1 cellular context compared by ENCODE assay signal in the genomic region with DNA sequence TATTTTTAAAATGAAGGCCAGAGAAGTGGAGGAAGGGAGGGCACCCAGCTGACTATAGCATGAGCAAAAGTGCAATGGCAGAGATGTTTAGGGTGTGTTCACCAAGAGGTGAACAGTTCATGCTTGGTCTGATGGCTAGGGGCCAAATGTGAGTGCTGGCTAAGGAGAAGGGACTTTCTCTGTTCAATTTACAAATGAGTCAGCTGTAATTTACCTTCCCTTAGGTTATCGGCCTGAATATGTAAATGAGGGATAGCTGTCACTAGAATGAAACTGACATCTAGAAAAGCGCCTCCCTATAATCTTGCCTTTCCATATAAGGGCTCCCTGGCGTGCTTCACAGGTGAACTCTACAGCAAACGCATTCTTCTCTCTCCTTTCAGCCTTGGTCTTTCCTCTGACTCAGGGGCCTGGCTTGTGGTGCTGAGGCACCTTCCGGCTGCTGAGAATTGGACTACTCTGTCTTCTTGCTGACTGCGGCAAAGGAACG.
TF ChIP-seq lines count a peak whose summit lies in the region.

No MANE protein-coding gene starts in this region.

TF ChIP-seq in K562, 482 proteins besides CTCF, POLR2A, EP300 and RAD21 (continued from another document and continues in another):
- TF ChIP-seq, protein P1, sequence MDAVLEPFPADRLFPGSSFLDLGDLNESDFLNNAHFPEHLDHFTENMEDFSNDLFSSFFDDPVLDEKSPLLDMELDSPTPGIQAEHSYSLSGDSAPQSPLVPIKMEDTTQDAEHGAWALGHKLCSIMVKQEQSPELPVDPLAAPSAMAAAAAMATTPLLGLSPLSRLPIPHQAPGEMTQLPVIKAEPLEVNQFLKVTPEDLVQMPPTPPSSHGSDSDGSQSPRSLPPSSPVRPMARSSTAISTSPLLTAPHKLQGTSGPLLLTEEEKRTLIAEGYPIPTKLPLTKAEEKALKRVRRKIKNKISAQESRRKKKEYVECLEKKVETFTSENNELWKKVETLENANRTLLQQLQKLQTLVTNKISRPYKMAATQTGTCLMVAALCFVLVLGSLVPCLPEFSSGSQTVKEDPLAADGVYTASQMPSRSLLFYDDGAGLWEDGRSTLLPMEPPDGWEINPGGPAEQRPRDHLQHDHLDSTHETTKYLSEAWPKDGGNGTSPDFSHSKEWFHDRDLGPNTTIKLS (IDR thresholded peaks at IDR 0.05; ENCODE audit: borderline replicate concordance, low read depth), result no peak
- TF ChIP-seq, protein P2, sequence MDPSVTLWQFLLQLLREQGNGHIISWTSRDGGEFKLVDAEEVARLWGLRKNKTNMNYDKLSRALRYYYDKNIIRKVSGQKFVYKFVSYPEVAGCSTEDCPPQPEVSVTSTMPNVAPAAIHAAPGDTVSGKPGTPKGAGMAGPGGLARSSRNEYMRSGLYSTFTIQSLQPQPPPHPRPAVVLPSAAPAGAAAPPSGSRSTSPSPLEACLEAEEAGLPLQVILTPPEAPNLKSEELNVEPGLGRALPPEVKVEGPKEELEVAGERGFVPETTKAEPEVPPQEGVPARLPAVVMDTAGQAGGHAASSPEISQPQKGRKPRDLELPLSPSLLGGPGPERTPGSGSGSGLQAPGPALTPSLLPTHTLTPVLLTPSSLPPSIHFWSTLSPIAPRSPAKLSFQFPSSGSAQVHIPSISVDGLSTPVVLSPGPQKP (CRISPR knock-in tag; IDR thresholded peaks at IDR 0.05), result no peak
- no peak for TF ChIP-seq SRSF3 (IDR thresholded peaks at IDR 0.05; ENCODE audit: insufficient read depth, low read length)
- peak; percentile 83 for TF ChIP-seq FOSL1 (tag; conservative IDR thresholded peaks at IDR 0.05)
- no peak for TF ChIP-seq CBX5 (IDR thresholded peaks at IDR 0.05; ENCODE audit: borderline replicate concordance, low read depth)
- no peak for TF ChIP-seq SMAD4 (CRISPR knock-in tag; conservative IDR thresholded peaks at IDR 0.05)
- TF ChIP-seq RNF2 (IDR thresholded peaks at IDR 0.05), result no peak
- no peak for TF ChIP-seq ZNF778 (CRISPR knock-in tag; IDR thresholded peaks at IDR 0.05)
- TF ChIP-seq, protein P3, sequence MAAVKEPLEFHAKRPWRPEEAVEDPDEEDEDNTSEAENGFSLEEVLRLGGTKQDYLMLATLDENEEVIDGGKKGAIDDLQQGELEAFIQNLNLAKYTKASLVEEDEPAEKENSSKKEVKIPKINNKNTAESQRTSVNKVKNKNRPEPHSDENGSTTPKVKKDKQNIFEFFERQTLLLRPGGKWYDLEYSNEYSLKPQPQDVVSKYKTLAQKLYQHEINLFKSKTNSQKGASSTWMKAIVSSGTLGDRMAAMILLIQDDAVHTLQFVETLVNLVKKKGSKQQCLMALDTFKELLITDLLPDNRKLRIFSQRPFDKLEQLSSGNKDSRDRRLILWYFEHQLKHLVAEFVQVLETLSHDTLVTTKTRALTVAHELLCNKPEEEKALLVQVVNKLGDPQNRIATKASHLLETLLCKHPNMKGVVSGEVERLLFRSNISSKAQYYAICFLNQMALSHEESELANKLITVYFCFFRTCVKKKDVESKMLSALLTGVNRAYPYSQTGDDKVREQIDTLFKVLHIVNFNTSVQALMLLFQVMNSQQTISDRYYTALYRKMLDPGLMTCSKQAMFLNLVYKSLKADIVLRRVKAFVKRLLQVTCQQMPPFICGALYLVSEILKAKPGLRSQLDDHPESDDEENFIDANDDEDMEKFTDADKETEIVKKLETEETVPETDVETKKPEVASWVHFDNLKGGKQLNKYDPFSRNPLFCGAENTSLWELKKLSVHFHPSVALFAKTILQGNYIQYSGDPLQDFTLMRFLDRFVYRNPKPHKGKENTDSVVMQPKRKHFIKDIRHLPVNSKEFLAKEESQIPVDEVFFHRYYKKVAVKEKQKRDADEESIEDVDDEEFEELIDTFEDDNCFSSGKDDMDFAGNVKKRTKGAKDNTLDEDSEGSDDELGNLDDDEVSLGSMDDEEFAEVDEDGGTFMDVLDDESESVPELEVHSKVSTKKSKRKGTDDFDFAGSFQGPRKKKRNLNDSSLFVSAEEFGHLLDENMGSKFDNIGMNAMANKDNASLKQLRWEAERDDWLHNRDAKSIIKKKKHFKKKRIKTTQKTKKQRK (IDR thresholded peaks at IDR 0.05; ENCODE audit: borderline replicate concordance, low read depth, low read length), result no peak
- TF ChIP-seq, protein P4, sequence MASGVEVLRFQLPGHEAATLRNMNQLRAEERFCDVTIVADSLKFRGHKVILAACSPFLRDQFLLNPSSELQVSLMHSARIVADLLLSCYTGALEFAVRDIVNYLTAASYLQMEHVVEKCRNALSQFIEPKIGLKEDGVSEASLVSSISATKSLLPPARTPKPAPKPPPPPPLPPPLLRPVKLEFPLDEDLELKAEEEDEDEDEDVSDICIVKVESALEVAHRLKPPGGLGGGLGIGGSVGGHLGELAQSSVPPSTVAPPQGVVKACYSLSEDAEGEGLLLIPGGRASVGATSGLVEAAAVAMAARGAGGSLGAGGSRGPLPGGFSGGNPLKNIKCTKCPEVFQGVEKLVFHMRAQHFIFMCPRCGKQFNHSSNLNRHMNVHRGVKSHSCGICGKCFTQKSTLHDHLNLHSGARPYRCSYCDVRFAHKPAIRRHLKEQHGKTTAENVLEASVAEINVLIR (CRISPR knock-in tag; IDR thresholded peaks at IDR 0.05), result no peak
- TF ChIP-seq NELFE (IDR thresholded peaks at IDR 0.05; ENCODE audit: insufficient read depth, insufficient read length), result no peak
- TF ChIP-seq, protein P5, sequence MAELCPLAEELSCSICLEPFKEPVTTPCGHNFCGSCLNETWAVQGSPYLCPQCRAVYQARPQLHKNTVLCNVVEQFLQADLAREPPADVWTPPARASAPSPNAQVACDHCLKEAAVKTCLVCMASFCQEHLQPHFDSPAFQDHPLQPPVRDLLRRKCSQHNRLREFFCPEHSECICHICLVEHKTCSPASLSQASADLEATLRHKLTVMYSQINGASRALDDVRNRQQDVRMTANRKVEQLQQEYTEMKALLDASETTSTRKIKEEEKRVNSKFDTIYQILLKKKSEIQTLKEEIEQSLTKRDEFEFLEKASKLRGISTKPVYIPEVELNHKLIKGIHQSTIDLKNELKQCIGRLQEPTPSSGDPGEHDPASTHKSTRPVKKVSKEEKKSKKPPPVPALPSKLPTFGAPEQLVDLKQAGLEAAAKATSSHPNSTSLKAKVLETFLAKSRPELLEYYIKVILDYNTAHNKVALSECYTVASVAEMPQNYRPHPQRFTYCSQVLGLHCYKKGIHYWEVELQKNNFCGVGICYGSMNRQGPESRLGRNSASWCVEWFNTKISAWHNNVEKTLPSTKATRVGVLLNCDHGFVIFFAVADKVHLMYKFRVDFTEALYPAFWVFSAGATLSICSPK (IDR thresholded peaks at IDR 0.05; ENCODE audit: borderline replicate concordance), result no peak
- TF ChIP-seq ZFP1 (CRISPR knock-in tag; IDR thresholded peaks at IDR 0.05), result no peak
- TF ChIP-seq BCOR (IDR thresholded peaks at IDR 0.05), result no peak
- TF ChIP-seq ZC3H11A (IDR thresholded peaks at IDR 0.05; ENCODE audit: low read depth, low read length), result no peak
- TF ChIP-seq RBM39 (optimal IDR thresholded peaks at IDR 0.05; ENCODE audit: low read depth, low read length), result no peak
- TF ChIP-seq PHF21A (IDR thresholded peaks at IDR 0.05; ENCODE audit: borderline replicate concordance, low read depth), result no peak
- TF ChIP-seq, protein P6, sequence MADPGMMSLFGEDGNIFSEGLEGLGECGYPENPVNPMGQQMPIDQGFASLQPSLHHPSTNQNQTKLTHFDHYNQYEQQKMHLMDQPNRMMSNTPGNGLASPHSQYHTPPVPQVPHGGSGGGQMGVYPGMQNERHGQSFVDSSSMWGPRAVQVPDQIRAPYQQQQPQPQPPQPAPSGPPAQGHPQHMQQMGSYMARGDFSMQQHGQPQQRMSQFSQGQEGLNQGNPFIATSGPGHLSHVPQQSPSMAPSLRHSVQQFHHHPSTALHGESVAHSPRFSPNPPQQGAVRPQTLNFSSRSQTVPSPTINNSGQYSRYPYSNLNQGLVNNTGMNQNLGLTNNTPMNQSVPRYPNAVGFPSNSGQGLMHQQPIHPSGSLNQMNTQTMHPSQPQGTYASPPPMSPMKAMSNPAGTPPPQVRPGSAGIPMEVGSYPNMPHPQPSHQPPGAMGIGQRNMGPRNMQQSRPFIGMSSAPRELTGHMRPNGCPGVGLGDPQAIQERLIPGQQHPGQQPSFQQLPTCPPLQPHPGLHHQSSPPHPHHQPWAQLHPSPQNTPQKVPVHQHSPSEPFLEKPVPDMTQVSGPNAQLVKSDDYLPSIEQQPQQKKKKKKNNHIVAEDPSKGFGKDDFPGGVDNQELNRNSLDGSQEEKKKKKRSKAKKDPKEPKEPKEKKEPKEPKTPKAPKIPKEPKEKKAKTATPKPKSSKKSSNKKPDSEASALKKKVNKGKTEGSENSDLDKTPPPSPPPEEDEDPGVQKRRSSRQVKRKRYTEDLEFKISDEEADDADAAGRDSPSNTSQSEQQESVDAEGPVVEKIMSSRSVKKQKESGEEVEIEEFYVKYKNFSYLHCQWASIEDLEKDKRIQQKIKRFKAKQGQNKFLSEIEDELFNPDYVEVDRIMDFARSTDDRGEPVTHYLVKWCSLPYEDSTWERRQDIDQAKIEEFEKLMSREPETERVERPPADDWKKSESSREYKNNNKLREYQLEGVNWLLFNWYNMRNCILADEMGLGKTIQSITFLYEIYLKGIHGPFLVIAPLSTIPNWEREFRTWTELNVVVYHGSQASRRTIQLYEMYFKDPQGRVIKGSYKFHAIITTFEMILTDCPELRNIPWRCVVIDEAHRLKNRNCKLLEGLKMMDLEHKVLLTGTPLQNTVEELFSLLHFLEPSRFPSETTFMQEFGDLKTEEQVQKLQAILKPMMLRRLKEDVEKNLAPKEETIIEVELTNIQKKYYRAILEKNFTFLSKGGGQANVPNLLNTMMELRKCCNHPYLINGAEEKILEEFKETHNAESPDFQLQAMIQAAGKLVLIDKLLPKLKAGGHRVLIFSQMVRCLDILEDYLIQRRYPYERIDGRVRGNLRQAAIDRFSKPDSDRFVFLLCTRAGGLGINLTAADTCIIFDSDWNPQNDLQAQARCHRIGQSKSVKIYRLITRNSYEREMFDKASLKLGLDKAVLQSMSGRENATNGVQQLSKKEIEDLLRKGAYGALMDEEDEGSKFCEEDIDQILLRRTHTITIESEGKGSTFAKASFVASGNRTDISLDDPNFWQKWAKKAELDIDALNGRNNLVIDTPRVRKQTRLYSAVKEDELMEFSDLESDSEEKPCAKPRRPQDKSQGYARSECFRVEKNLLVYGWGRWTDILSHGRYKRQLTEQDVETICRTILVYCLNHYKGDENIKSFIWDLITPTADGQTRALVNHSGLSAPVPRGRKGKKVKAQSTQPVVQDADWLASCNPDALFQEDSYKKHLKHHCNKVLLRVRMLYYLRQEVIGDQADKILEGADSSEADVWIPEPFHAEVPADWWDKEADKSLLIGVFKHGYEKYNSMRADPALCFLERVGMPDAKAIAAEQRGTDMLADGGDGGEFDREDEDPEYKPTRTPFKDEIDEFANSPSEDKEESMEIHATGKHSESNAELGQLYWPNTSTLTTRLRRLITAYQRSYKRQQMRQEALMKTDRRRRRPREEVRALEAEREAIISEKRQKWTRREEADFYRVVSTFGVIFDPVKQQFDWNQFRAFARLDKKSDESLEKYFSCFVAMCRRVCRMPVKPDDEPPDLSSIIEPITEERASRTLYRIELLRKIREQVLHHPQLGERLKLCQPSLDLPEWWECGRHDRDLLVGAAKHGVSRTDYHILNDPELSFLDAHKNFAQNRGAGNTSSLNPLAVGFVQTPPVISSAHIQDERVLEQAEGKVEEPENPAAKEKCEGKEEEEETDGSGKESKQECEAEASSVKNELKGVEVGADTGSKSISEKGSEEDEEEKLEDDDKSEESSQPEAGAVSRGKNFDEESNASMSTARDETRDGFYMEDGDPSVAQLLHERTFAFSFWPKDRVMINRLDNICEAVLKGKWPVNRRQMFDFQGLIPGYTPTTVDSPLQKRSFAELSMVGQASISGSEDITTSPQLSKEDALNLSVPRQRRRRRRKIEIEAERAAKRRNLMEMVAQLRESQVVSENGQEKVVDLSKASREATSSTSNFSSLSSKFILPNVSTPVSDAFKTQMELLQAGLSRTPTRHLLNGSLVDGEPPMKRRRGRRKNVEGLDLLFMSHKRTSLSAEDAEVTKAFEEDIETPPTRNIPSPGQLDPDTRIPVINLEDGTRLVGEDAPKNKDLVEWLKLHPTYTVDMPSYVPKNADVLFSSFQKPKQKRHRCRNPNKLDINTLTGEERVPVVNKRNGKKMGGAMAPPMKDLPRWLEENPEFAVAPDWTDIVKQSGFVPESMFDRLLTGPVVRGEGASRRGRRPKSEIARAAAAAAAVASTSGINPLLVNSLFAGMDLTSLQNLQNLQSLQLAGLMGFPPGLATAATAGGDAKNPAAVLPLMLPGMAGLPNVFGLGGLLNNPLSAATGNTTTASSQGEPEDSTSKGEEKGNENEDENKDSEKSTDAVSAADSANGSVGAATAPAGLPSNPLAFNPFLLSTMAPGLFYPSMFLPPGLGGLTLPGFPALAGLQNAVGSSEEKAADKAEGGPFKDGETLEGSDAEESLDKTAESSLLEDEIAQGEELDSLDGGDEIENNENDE (IDR thresholded peaks at IDR 0.05; ENCODE audit: low read depth, low read length), result no peak
- TF ChIP-seq, protein P7, sequence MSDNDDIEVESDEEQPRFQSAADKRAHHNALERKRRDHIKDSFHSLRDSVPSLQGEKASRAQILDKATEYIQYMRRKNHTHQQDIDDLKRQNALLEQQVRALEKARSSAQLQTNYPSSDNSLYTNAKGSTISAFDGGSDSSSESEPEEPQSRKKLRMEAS (CRISPR knock-in tag; IDR thresholded peaks at IDR 0.05), result peak; percentile 18; the same call in 1 of the 2 replicates
- no peak for TF ChIP-seq TAF15 (IDR thresholded peaks at IDR 0.05; ENCODE audit: low read depth, low read length)
- TF ChIP-seq IRF2 (CRISPR knock-in tag; IDR thresholded peaks at IDR 0.05), result no peak
- TF ChIP-seq, protein P8, sequence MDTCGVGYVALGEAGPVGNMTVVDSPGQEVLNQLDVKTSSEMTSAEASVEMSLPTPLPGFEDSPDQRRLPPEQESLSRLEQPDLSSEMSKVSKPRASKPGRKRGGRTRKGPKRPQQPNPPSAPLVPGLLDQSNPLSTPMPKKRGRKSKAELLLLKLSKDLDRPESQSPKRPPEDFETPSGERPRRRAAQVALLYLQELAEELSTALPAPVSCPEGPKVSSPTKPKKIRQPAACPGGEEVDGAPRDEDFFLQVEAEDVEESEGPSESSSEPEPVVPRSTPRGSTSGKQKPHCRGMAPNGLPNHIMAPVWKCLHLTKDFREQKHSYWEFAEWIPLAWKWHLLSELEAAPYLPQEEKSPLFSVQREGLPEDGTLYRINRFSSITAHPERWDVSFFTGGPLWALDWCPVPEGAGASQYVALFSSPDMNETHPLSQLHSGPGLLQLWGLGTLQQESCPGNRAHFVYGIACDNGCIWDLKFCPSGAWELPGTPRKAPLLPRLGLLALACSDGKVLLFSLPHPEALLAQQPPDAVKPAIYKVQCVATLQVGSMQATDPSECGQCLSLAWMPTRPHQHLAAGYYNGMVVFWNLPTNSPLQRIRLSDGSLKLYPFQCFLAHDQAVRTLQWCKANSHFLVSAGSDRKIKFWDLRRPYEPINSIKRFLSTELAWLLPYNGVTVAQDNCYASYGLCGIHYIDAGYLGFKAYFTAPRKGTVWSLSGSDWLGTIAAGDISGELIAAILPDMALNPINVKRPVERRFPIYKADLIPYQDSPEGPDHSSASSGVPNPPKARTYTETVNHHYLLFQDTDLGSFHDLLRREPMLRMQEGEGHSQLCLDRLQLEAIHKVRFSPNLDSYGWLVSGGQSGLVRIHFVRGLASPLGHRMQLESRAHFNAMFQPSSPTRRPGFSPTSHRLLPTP (IDR thresholded peaks at IDR 0.05; ENCODE audit: borderline replicate concordance, extremely low read depth, insufficient read length), result no peak
- TF ChIP-seq MYNN (IDR thresholded peaks at IDR 0.05), result no peak; the same call in 1 of the 2 replicates
- TF ChIP-seq MYNN (CRISPR knock-in tag; IDR thresholded peaks at IDR 0.05), result no peak
- TF ChIP-seq HIVEP1 (CRISPR knock-in tag; IDR thresholded peaks at IDR 0.05), result no peak
